ENCODE assay signal across 1 cellular context in the genomic region with DNA sequence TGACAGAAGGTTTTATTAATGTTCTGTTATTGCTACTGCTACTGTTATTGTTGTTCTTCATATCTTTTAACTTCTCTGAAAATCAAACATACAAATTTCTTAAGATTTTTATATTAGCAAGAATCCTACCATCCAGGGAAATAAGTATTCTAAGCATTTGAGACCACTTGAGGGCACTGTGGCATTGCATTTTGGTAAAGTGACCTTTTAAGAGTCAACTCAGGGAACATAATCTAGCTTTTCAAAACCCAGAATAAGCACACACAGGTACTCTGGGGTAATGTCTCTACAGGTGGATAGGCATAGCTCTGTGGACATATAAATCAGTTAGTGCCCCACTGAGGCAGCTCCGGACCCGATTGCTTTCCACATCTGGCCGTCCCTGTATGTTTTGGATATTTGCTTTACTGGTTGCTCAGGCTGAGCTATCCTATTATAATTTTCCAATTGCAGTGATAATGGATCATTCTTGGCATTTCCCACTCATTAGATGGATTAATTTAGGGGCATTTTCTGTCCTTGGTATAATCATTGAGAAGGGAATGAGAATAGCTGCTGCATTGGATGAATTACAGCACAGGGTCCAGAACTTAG.
TF ChIP-seq lines count a peak whose summit lies in the region.

No MANE protein-coding gene starts in this region.

TF ChIP-seq in H1, 55 proteins besides CTCF, POLR2A, EP300 and RAD21 (continued from another document):
- TF ChIP-seq TAF7 (optimal IDR thresholded peaks at IDR 0.05; ENCODE audit: borderline replicate concordance, low read depth, low read length) = no peak
- TF ChIP-seq YY1 (IDR thresholded peaks at IDR 0.05; ENCODE audit: low read depth, low read length) = no peak
